Comparison of ENCODE assay signal across 25 cellular contexts in genomic region chr14:94619297-94619696, GRCh38. TPM values are rescaled to one million over a fixed set of nuclear protein-coding genes. Genes with fewer than 3 reads are reported as not detected.
DNase-seq lines count a peak whose midpoint lies in the region; ATAC-seq, FAIRE-seq and TF ChIP-seq lines count a peak whose summit lies in the region.
"Had no signal": no experiment of that assay in that cellular context is flagged by ENCODE, and none has a peak within 500 bp of the region (broad histone marks: within the 10 kb centered on the region; RNA-seq: fewer than 3 reads in every experiment).

No MANE protein-coding gene starts in this region.

- peaks cover 6% of the 10 kb centered on the region for H3K9me3 Mint-ChIP-seq in Calu3 (ENCODE audit: low read depth, unreplicated experiment)

- CTCF ChIA-PET in Calu3 (lab: Charles Lee), result no interaction called here

- TF ChIP-seq CTCF in Calu3 (IDR thresholded peaks at IDR 0.05; ENCODE audit: unreplicated experiment) (no peak), spleen (IDR thresholded peaks at IDR 0.05 in 8 of 11, conservative IDR thresholded peaks at IDR 0.05 in 3 of 11) (no peak)

- H3K27me3 ChIP-seq in spleen (replicated peaks in 1 of 7), result peaks cover 0 to 24% (median 0%) of the 10 kb centered on the region in 7 donors
- H3K27me3 ChIP-seq: BE2C, BLaER1 had no signal

- peaks cover 59% of the 10 kb centered on the region for H3K4me1 Mint-ChIP-seq in Calu3 (ENCODE audit: low read depth, unreplicated experiment)
- H3K4me1 Mint-ChIP-seq: CD14-positive monocyte; CD4-positive, alpha-beta memory T cell; CD4-positive, CD25-positive, alpha-beta regulatory T cell; CD8-positive, alpha-beta memory T cell had no signal

- no peaks in the 10 kb centered on the region for H3K27me3 Mint-ChIP-seq in Calu3 (ENCODE audit: unreplicated experiment)
- H3K27me3 Mint-ChIP-seq: CD4-positive, CD25-positive, alpha-beta regulatory T cell had no signal

- peak overlapping the region; percentile 77 for H3K4me3 Mint-ChIP-seq in Calu3 (ENCODE audit: low read depth, unreplicated experiment)
- H3K4me3 Mint-ChIP-seq: CD14-positive monocyte; CD4-positive, alpha-beta memory T cell; CD4-positive, CD25-positive, alpha-beta regulatory T cell; CD8-positive, alpha-beta memory T cell had no signal

- intact Hi-C loops in Calu3 (cut with micrococcal nuclease; ENCODE audit: unreplicated experiment), result loop anchor here (10.0 kb wide), 1 partner anchor 184 kb away; no protein-coding TSS in a partner anchor
- intact Hi-C loops in spleen (cut with DNase I; ENCODE audit: low total_unique reads), result no loop called here

- H3K27ac Mint-ChIP-seq in Calu3 (ENCODE audit: unreplicated experiment), result no peak overlapping the region
- H3K27ac Mint-ChIP-seq: CD14-positive monocyte; CD4-positive, alpha-beta memory T cell; CD4-positive, CD25-positive, alpha-beta regulatory T cell; CD8-positive, alpha-beta memory T cell had no signal

- no peak overlapping the region for H3K27ac ChIP-seq in spleen
- H3K27ac ChIP-seq: BLaER1 had no signal

- H3K4me1 ChIP-seq in spleen, result no peaks in the 10 kb centered on the region
- H3K4me1 ChIP-seq: BE2C, BLaER1 had no signal

- ATAC-seq in GM18511 (IDR thresholded peaks at IDR 0.05; ENCODE audit: unreplicated experiment), result no peak
- ATAC-seq in activated CD4-positive, CD25-positive, alpha-beta regulatory T cell treated with anti-CD3 and anti-CD28 coated beads, Interleukin-2, amount 50 U/mL, for 24 hours, result no peak

- 83 to 94% (median 89%) methylated on average over 6 of the region's 6 CpGs for WGBS in spleen, 5 donors

- peak; percentile 31 for FAIRE-seq in HTR-8/SVneo (lab: Jason Lieb, UNC)
- FAIRE-seq: A204.1, D721Med, G401.6, GM12891 had no signal

- no peaks in the 10 kb centered on the region for H3K36me3 Mint-ChIP-seq in Calu3 (ENCODE audit: insufficient read depth, unreplicated experiment)
- H3K36me3 Mint-ChIP-seq: CD14-positive monocyte; CD4-positive, alpha-beta memory T cell; CD8-positive, alpha-beta memory T cell had no signal

- DNase-seq in Calu3 (no peak), HTR-8/SVneo (ENCODE audit: insufficient read length, low spot score) (no peak), mesenteric fat pad (ENCODE audit: low spot score) (peak; percentile 41), spleen (peak; percentile 32), ecto neural progenitor cell (ENCODE audit: low spot score) (no peak)
- DNase-seq: 8988T; ACHN; BE2C; C1 segment of cervical spinal cord; CD4-positive, alpha-beta memory T cell; CD4-positive, CD25-positive, alpha-beta regulatory T cell; CD8-positive, alpha-beta memory T cell; COR-L47; DMS79 treated with DMSO at 0.1 percent for 48 hours; GF-D8 had no signal

- TF ChIP-seq POLR2A in spleen (IDR thresholded peaks at IDR 0.05), result no peak

- BruUV-seq in Calu3 (replicated peaks; lab: Mats Ljungman, UMichigan), result no TSS peak

- H3K4me3 ChIP-seq in spleen, result no peak overlapping the region
- H3K4me3 ChIP-seq: BLaER1 had no signal

- H3K36me3 ChIP-seq in spleen, result no peaks in the 10 kb centered on the region
- H3K36me3 ChIP-seq: BE2C, BLaER1 had no signal

- H3K9me3 ChIP-seq in spleen, result peaks cover 2 to 49% (median 36%) of the 10 kb centered on the region in 8 donors
- H3K9me3 ChIP-seq: BE2C had no signal

RNA-seq across cellular contexts. Expression of gene SERPINA3, which starts 7.1 kb away (rescaled TPM):
- 1,748 and 2,914 TPM in 2 replicates for total RNA-seq in Calu3 (2022)
- total RNA-seq in mesenteric fat pad, result 139 TPM
- 10 to 100 TPM in 4 of 7 donors, 1 to 10 TPM in 3; 3.4 to 29.7 (median 10.1) TPM for total RNA-seq in spleen
- 10 to 100 TPM in 2 of 3 donors, 1 to 10 TPM in 1; 8.5 to 88.3 (median 10.3) TPM for polyA plus RNA-seq in spleen
- total RNA-seq: CD4-positive, alpha-beta memory T cell; CD4-positive, CD25-positive, alpha-beta regulatory T cell; CD8-positive, alpha-beta memory T cell had no signal
- polyA plus RNA-seq: CD14-positive monocyte; CD4-positive, alpha-beta memory T cell; CD4-positive, CD25-positive, alpha-beta regulatory T cell; CD8-positive, alpha-beta memory T cell had no signal

RNA-seq across cellular contexts. Expression of gene SERPINA5, which starts 38.1 kb away (rescaled TPM):
- total RNA-seq in Calu3 (2022) (20.7 and 21.6 TPM in 2 replicates), mesenteric fat pad (0.48 TPM), spleen (100 to 1,000 TPM in 6 of 7 donors, 10 to 100 TPM in 1; 67.3 to 216 (median 169) TPM)
- 10 to 100 TPM; 11.5 to 58.2 (median 41.4) TPM for polyA plus RNA-seq in spleen
- total RNA-seq: A673; CD4-positive, alpha-beta memory T cell; CD4-positive, CD25-positive, alpha-beta regulatory T cell; CD8-positive, alpha-beta memory T cell had no signal
- polyA plus RNA-seq: AG04450; CD14-positive monocyte; CD4-positive, alpha-beta memory T cell; CD4-positive, CD25-positive, alpha-beta regulatory T cell; CD8-positive, alpha-beta memory T cell had no signal

RNA-seq across cellular contexts. Expression of gene SERPINA4, which starts 58.1 kb away (rescaled TPM):
- total RNA-seq in Calu3 (2022) (9.8 and 17.3 TPM in 2 replicates), mesenteric fat pad (not detected), spleen (not detected)
- not detected for polyA plus RNA-seq in spleen
- total RNA-seq: A673; CD4-positive, alpha-beta memory T cell; CD4-positive, CD25-positive, alpha-beta regulatory T cell; CD8-positive, alpha-beta memory T cell had no signal
- polyA plus RNA-seq: AG04450; CD14-positive monocyte; CD4-positive, alpha-beta memory T cell; CD4-positive, CD25-positive, alpha-beta regulatory T cell; CD8-positive, alpha-beta memory T cell had no signal

Comparison
In these comparisons a context has a peak if more than half of its experiments do, and no peak if none do; other contexts are left out.
1. DNase-seq: peak in mesenteric fat pad (single experiment) and spleen (single experiment); none in Calu3 (single experiment), HTR-8/SVneo (single experiment) and ecto neural progenitor cell (single experiment).
2. RNA of gene SERPINA3, which starts 7.1 kb away (total RNA-seq): 1,748 to 2,914 TPM in Calu3; 139 TPM in mesenteric fat pad (single experiment) and 3.4 to 29.7 TPM in spleen; every median in the first group is over 10 times any median in the second.
3. RNA of gene SERPINA5, which starts 38.1 kb away (total RNA-seq): 67.3 to 216 TPM in spleen and 20.7 to 21.6 TPM in Calu3; 0.48 TPM in mesenteric fat pad (single experiment); every median in the first group is over 10 times any median in the second.